In genomic region chr1:58308206-58308605, GRCh38 we compare ENCODE assay signal across 24 cellular contexts.
A peak's percentile ranks its signal among the peaks of the same experiment; 100 is the strongest.
DNase-seq lines count a peak whose midpoint lies in the region; ATAC-seq and TF ChIP-seq lines count a peak whose summit lies in the region.
"Had no signal": no experiment of that assay in that cellular context is flagged by ENCODE, and none has a peak within 500 bp of the region (broad histone marks: within the 10 kb centered on the region; RNA-seq: fewer than 3 reads in every experiment).

No MANE protein-coding gene starts in this region.

- H3K18ac ChIP-seq in H9 (ENCODE audit: insufficient read length, low read depth, low read length), result no peak overlapping the region

- no peak overlapping the region for H3K27ac ChIP-seq in H9 (ENCODE audit: insufficient read length, low read depth, low read length)
- no peak overlapping the region for H3K27ac ChIP-seq in endodermal cell (ENCODE audit: low read depth, low read length)
- H3K27ac ChIP-seq: SJSA1 had no signal

- no peak overlapping the region for H2BK12ac ChIP-seq in H9 (ENCODE audit: insufficient read length, low read depth, low read length)

- H3K27ac Mint-ChIP-seq in H9 (no peak overlapping the region; a peak in 1 of 7 replicates), endodermal cell (no peak overlapping the region)
- H3K27ac Mint-ChIP-seq in activated CD4-positive, alpha-beta T cell treated with anti-CD3 and anti-CD28 coated beads, Interleukin-2, amount 10 ng/mL, durations not matched to agents 24 days and 14 days, result no peak overlapping the region
- H3K27ac Mint-ChIP-seq: CD4-positive, alpha-beta memory T cell; HFFc6 had no signal

- H3K27me3 ChIP-seq in H9 (ENCODE audit: insufficient read depth, low read length) (no peaks in the 10 kb centered on the region), endodermal cell (ENCODE audit: control insufficient read depth, insufficient read depth, low read length, poor library complexity, severe bottlenecking) (no peaks in the 10 kb centered on the region)

- H3K4me3 ChIP-seq in endodermal cell (ENCODE audit: low read length), result no peak overlapping the region
- H3K4me3 ChIP-seq: HAP-1, K562, SJSA1 had no signal

- ATAC-seq in GM19397 (IDR thresholded peaks at IDR 0.05; ENCODE audit: unreplicated experiment) (no peak), GM21390 (IDR thresholded peaks at IDR 0.05; ENCODE audit: unreplicated experiment) (no peak)
- ATAC-seq: K562 had no signal

- H2BK20ac ChIP-seq in H9 (ENCODE audit: low read depth, low read length, poor library complexity, severe bottlenecking), result no peak overlapping the region

- DNase-seq in H9, result peak; percentile 59
- peak; percentile 74 to 83 for DNase-seq in NCI-H526 (lab: John Stamatoyannopoulos, UW)
- peak; percentile 50 for DNase-seq in endodermal cell
- DNase-seq in left kidney (ENCODE audit: low read depth, low spot score), result peak; percentile 3
- DNase-seq in NCI-H146 treated with DMSO at 0.1 percent for 48 hours (lab: John Stamatoyannopoulos, UW; ENCODE audit: unreplicated experiment), result no peak
- DNase-seq in activated CD4-positive, alpha-beta T cell treated with anti-CD3 and anti-CD28 coated beads, Interleukin-2, amount 10 ng/mL, durations not matched to agents 24 days and 14 days, result no peak
- DNase-seq: C1 segment of cervical spinal cord; CD4-positive, alpha-beta memory T cell; DMS 273 treated with DMSO at 0.1 percent for 48 hours; HFFc6; MV-4-11; NCI-H1105; NCI-H1436 treated with DMSO at 0.1 percent for 48 hours; NCI-H2029; NCI-H2171 treated with DMSO at 0.1 percent for 48 hours; NCI-H82; NK-92 treated with Interleukin-12 subunit alpha and Interleukin-12 subunit beta, amount 100 ng/mL, for 24 hours; Right ventricle myocardium superior; RPMI8226 had no signal

- H3K79me2 ChIP-seq in H9 (ENCODE audit: insufficient read depth, low read length), result no peaks in the 10 kb centered on the region

- H3K9me3 ChIP-seq in H9 (ENCODE audit: control insufficient read depth, low read depth, low read length) (no peaks in the 10 kb centered on the region), endodermal cell (ENCODE audit: control insufficient read depth, low read length) (no peaks in the 10 kb centered on the region)
- H3K9me3 ChIP-seq: HAP-1, SJSA1 had no signal

- no peaks in the 10 kb centered on the region for H3K9me3 Mint-ChIP-seq in H9
- no peaks in the 10 kb centered on the region for H3K9me3 Mint-ChIP-seq in endodermal cell
- H3K9me3 Mint-ChIP-seq in activated CD4-positive, alpha-beta T cell treated with anti-CD3 and anti-CD28 coated beads, Interleukin-2, amount 10 ng/mL, durations not matched to agents 24 days and 14 days, result no peaks in the 10 kb centered on the region
- H3K9me3 Mint-ChIP-seq: CD4-positive, alpha-beta memory T cell; HFFc6 had no signal

- no peak overlapping the region for H3K56ac ChIP-seq in H9 (ENCODE audit: insufficient read length, low read depth, low read length)

- H3K36me3 ChIP-seq in endodermal cell (ENCODE audit: control insufficient read depth, insufficient read depth, low read length), result no peaks in the 10 kb centered on the region
- H3K36me3 ChIP-seq: HAP-1, SJSA1 had no signal

- no peak overlapping the region for H2AFZ ChIP-seq in H9 (ENCODE audit: low read length)

- no peaks in the 10 kb centered on the region for H3K27me3 Mint-ChIP-seq in H9 (ENCODE audit: low read depth)
- H3K27me3 Mint-ChIP-seq in endodermal cell (ENCODE audit: insufficient read depth), result no peaks in the 10 kb centered on the region
- no peaks in the 10 kb centered on the region for H3K27me3 Mint-ChIP-seq in activated CD4-positive, alpha-beta T cell treated with anti-CD3 and anti-CD28 coated beads, Interleukin-2, amount 10 ng/mL, durations not matched to agents 24 days and 14 days
- H3K27me3 Mint-ChIP-seq: CD4-positive, alpha-beta memory T cell had no signal

- H2BK15ac ChIP-seq in H9 (ENCODE audit: low read depth, low read length), result no peak overlapping the region

- TF ChIP-seq CTCF in H9 (conservative IDR thresholded peaks at IDR 0.05) (no peak), endodermal cell (conservative IDR thresholded peaks at IDR 0.05) (no peak)

- H3K36me3 Mint-ChIP-seq in H9 (ENCODE audit: insufficient read depth in 1 of 3, low read depth in 3 of 3) (no peaks in the 10 kb centered on the region), endodermal cell (ENCODE audit: low read depth) (no peaks in the 10 kb centered on the region)
- no peaks in the 10 kb centered on the region for H3K36me3 Mint-ChIP-seq in activated CD4-positive, alpha-beta T cell treated with anti-CD3 and anti-CD28 coated beads, Interleukin-2, amount 10 ng/mL, durations not matched to agents 24 days and 14 days (ENCODE audit: low read depth)
- H3K36me3 Mint-ChIP-seq: CD4-positive, alpha-beta memory T cell had no signal

- H4K8ac ChIP-seq in H9 (replicated peaks; ENCODE audit: insufficient read length, low read depth, low read length), result no peak overlapping the region

- no peak overlapping the region for H2BK120ac ChIP-seq in H9 (ENCODE audit: low read depth, low read length, poor library complexity, severe bottlenecking)

- no peaks in the 10 kb centered on the region for H3K23me2 ChIP-seq in H9 (ENCODE audit: insufficient read length, low read depth, low read length, poor library complexity, severe bottlenecking)

- no peak overlapping the region for H4K91ac ChIP-seq in H9 (ENCODE audit: insufficient read length, low read depth, low read length)

- WGBS in H9 (ENCODE audit: extremely low coverage, insufficient read length, low lambda C conversion rate), result no CpG with 5 or more reads among the region's 1 CpG
- 50 to 54% methylated on average over 1 of the region's 1 CpG for WGBS in endodermal cell (ENCODE audit: insufficient coverage in 1 of 2, insufficient read length in 1 of 2), 2 experiments

- intact Hi-C loops in activated CD4-positive, alpha-beta T cell treated with anti-CD3 and anti-CD28 coated beads, Interleukin-2, amount 10 ng/mL, durations not matched to agents 24 days and 14 days (cut with micrococcal nuclease), result no loop called here

- H3K4me2 ChIP-seq in H9 (ENCODE audit: insufficient read depth, insufficient read length, low read length), result no peak overlapping the region

- H3K4ac ChIP-seq in H9 (ENCODE audit: low read depth, low read length), result no peak overlapping the region

- H2AK5ac ChIP-seq in H9 (ENCODE audit: insufficient read length, low read length), result no peak overlapping the region

- no peak overlapping the region for H4K5ac ChIP-seq in H9 (ENCODE audit: insufficient read length, low read depth, low read length)

- H3K9ac ChIP-seq in H9 (ENCODE audit: extremely low read depth, insufficient read length, low read length) (no peak overlapping the region), endodermal cell (ENCODE audit: extremely low read depth, low read length, poor library complexity, severe bottlenecking) (no peak overlapping the region)

- no peak overlapping the region for H3K23ac ChIP-seq in H9 (ENCODE audit: insufficient read length, low read depth, low read length)

- H3K4me1 Mint-ChIP-seq in H9 (peaks cover 26 to 27% of the 10 kb centered on the region in 2 experiments), endodermal cell (peaks cover 1% of the 10 kb centered on the region)
- no peaks in the 10 kb centered on the region for H3K4me1 Mint-ChIP-seq in activated CD4-positive, alpha-beta T cell treated with anti-CD3 and anti-CD28 coated beads, Interleukin-2, amount 10 ng/mL, durations not matched to agents 24 days and 14 days
- H3K4me1 Mint-ChIP-seq: CD4-positive, alpha-beta memory T cell had no signal

- H3K79me1 ChIP-seq in H9 (ENCODE audit: insufficient read depth, low read depth, low read length, poor library complexity, severe bottlenecking), result no peaks in the 10 kb centered on the region

- no peak overlapping the region for H3K14ac ChIP-seq in H9 (ENCODE audit: insufficient read depth, low read length)

- H3K4me3 Mint-ChIP-seq in H9 (no peak overlapping the region), endodermal cell (no peak overlapping the region)
- H3K4me3 Mint-ChIP-seq in activated CD4-positive, alpha-beta T cell treated with anti-CD3 and anti-CD28 coated beads, Interleukin-2, amount 10 ng/mL, durations not matched to agents 24 days and 14 days, result no peak overlapping the region
- H3K4me3 Mint-ChIP-seq: CD4-positive, alpha-beta memory T cell; HFFc6 had no signal

- no peaks in the 10 kb centered on the region for H4K20me1 ChIP-seq in H9 (ENCODE audit: control insufficient read depth, insufficient read depth, insufficient read length)

- no peak overlapping the region for H2BK5ac ChIP-seq in H9 (ENCODE audit: insufficient read length, low read length)

- no peak overlapping the region for H3T11ph ChIP-seq in H9 (ENCODE audit: low read length)

- H3K4me1 ChIP-seq in H9 (ENCODE audit: insufficient read depth, low read length), result peaks cover 8% of the 10 kb centered on the region
- H3K4me1 ChIP-seq in endodermal cell (ENCODE audit: control insufficient read depth, insufficient read depth, low read length), result no peaks in the 10 kb centered on the region
- H3K4me1 ChIP-seq: HAP-1, SJSA1 had no signal

Comparison
In these comparisons a context has a peak if more than half of its experiments do, and no peak if none do; other contexts are left out.
1. DNase-seq: peak in H9 (single experiment), NCI-H526 (2 of 2), endodermal cell (single experiment) and left kidney (single experiment); none in NCI-H146 treated with DMSO at 0.1 percent for 48 hours (single experiment) and activated CD4-positive, alpha-beta T cell treated with anti-CD3 and anti-CD28 coated beads, Interleukin-2, amount 10 ng/mL, durations not matched to agents 24 days and 14 days (single experiment).